8 cellular contexts compared by ENCODE assay signal in genomic region chr19:12052057-12052570, GRCh38. TPM values are rescaled to one million over a fixed set of nuclear protein-coding genes. Genes with fewer than 3 reads are reported as not detected.
DNase-seq lines count a peak whose midpoint lies in the region; ATAC-seq and TF ChIP-seq lines count a peak whose summit lies in the region.

No MANE protein-coding gene starts in this region.

- peak overlapping the region in 9 of 10 donors; percentile 36 to 76 (median 72) for H3K27ac ChIP-seq in heart right ventricle
- peak overlapping the region; percentile 78 for H3K27ac ChIP-seq in Panc1 (ENCODE audit: low read length)

- CTCF ChIA-PET in Panc1 (lab: Charles Lee) = interaction anchor here (0.6 to 1.4 kb wide), 3 partner anchors 13 to 254 kb away, joined by 4 to 12 read pairs (median 12); partner anchors contain the start of genes ZNF491 and ZNF844

- intact Hi-C loops in heart right ventricle (cut with DNase I) (loop anchor here in 3 of 10 donors (2.0 to 10.0 kb wide), 3 partner anchors 17 to 93 kb away; partner anchors contain the start of genes ZNF20 (in 1 of the 3), ZNF433 (in 1 of the 3) and ZNF763 (in 1 of the 3)), cardiac septum (cut with DNase I) (no loop called here), Panc1 (cut with micrococcal nuclease; ENCODE audit: unreplicated experiment) (no loop called here)

- H3K36me3 ChIP-seq in heart right ventricle (no peaks in the 10 kb centered on the region), Panc1 (ENCODE audit: control insufficient read depth, insufficient read depth, low read length) (no peaks in the 10 kb centered on the region)

- H3K4me1 Mint-ChIP-seq in progenitor cell of endocrine pancreas (ENCODE audit: low read depth) = peaks cover 7% of the 10 kb centered on the region

- DNase-seq in heart right ventricle = no peak
- no peak for DNase-seq in cardiac septum (ENCODE audit: low spot score)
- no peak for DNase-seq in Panc1 (ENCODE audit: low read depth, low spot score)
- DNase-seq in epithelial cell of proximal tubule (ENCODE audit: low read depth) = no peak
- no peak for DNase-seq in progenitor cell of endocrine pancreas (ENCODE audit: low spot score, unreplicated experiment)
- no peak for DNase-seq in nucleus accumbens (lab: John Stamatoyannopoulos, UW)
- DNase-seq in NCI-H226 = no peak
- DNase-seq in GM19240 (ENCODE audit: insufficient read length, low spot score) = no peak

- peak overlapping the region; percentile 71 for H3K4me3 Mint-ChIP-seq in progenitor cell of endocrine pancreas (ENCODE audit: low read depth)

- H3K27ac Mint-ChIP-seq in progenitor cell of endocrine pancreas = peak overlapping the region; percentile 84

- no peak for TF ChIP-seq CTCF in heart right ventricle (IDR thresholded peaks at IDR 0.05)
- TF ChIP-seq CTCF in Panc1 (IDR thresholded peaks at IDR 0.05) = no peak
- TF ChIP-seq CTCF in epithelial cell of proximal tubule (conservative IDR thresholded peaks at IDR 0.05; ENCODE audit: low read depth, low read length) = no peak
- no peak for TF ChIP-seq CTCF in progenitor cell of endocrine pancreas (IDR thresholded peaks at IDR 0.05; ENCODE audit: unreplicated experiment)

- in situ Hi-C loops in Panc1 (cut with HindIII; ENCODE audit: low pct_unique_long_range_greater_than_20kb, low sequenced_read_pairs) = no loop called here

- H3K27me3 ChIP-seq in heart right ventricle (peaks cover 0 to 4% (median 0%) of the 10 kb centered on the region in 7 donors), Panc1 (ENCODE audit: control insufficient read depth, insufficient read depth, low read length) (no peaks in the 10 kb centered on the region)

- 0 to 1% methylated on average over 21 of the region's 21 CpGs for WGBS in heart right ventricle, 2 donors

- peaks cover 17% of the 10 kb centered on the region for H3K36me3 Mint-ChIP-seq in progenitor cell of endocrine pancreas (ENCODE audit: insufficient read depth)

- peaks cover 8% of the 10 kb centered on the region for H3K9me3 Mint-ChIP-seq in progenitor cell of endocrine pancreas (ENCODE audit: low read depth)

- BruUV-seq in Panc1 (replicated peaks; lab: Mats Ljungman, UMichigan) = no TSS peak

- H3K4me1 ChIP-seq in heart right ventricle = peaks cover 0 to 17% (median 11%) of the 10 kb centered on the region in 9 donors
- H3K4me1 ChIP-seq in Panc1 (ENCODE audit: control insufficient read depth, insufficient read depth, low read length) = peaks cover 3% of the 10 kb centered on the region; the same call in 1 of the 2 replicates

- ATAC-seq in heart right ventricle (no peak), Panc1 (peak; percentile 18)

- peaks cover 12% of the 10 kb centered on the region for H3K27me3 Mint-ChIP-seq in progenitor cell of endocrine pancreas

- POLR2A ChIA-PET in Panc1 (lab: Charles Lee) = interaction anchor here (0.7 kb wide), 1 partner anchor 50 kb away, joined by 3 read pairs; no protein-coding TSS in a partner anchor

- H3K9me3 ChIP-seq in heart right ventricle (peaks cover 0 to 11% (median 0%) of the 10 kb centered on the region in 11 donors), Panc1 (ENCODE audit: control insufficient read depth, insufficient read depth, low read depth, low read length) (0 out of 2 replicates have a peak, but pooled peaks cover 4% of the 10 kb centered on the region)

- H3K4me3 ChIP-seq in heart right ventricle (peak overlapping the region; percentile 44 to 85 (median 68)), Panc1 (ENCODE audit: low read depth in 2 of 2, low read length in 2 of 2) (peak overlapping the region; percentile 70 to 83), epithelial cell of proximal tubule (ENCODE audit: low read depth, low read length) (peak overlapping the region; percentile 86)

RNA-seq across cellular contexts. Expression of gene ZNF878, which starts 0.6 kb away (rescaled TPM):
- total RNA-seq in heart right ventricle (under 1 TPM in 6 of 10 donors, not detected in 4; 0.21 to 0.48 (median 0.34) TPM), cardiac septum (not detected), Panc1 (2021; ENCODE audit: unreplicated experiment) (2.1 TPM), epithelial cell of proximal tubule (0.72 TPM in 1 of 2 replicates, not detected in the other), progenitor cell of endocrine pancreas (2.2 and 2.9 TPM in 2 replicates)
- polyA plus RNA-seq in heart right ventricle = under 1 TPM; 0.13 to 0.51 TPM
- polyA plus RNA-seq in Panc1 (2012; ENCODE audit: insufficient read length) = 0.34 TPM

RNA-seq across cellular contexts. Expression of gene ZNF844, which starts 12.4 kb away (rescaled TPM):
- total RNA-seq in heart right ventricle = 10 to 100 TPM; 11.4 to 22.5 (median 17.8) TPM
- polyA plus RNA-seq in heart right ventricle = 1 to 10 TPM; 2.3 to 6.1 TPM
- total RNA-seq in cardiac septum = 14.7 TPM
- 8.6 TPM for total RNA-seq in Panc1 (2021; ENCODE audit: unreplicated experiment)
- 2.2 TPM for polyA plus RNA-seq in Panc1 (2012; ENCODE audit: insufficient read length)
- 0.86 and 0.94 TPM in 2 replicates for total RNA-seq in epithelial cell of proximal tubule
- 12.7 and 13.4 TPM in 2 replicates for total RNA-seq in progenitor cell of endocrine pancreas

RNA-seq across cellular contexts. Expression of gene ZNF433, which starts 16.6 kb away (rescaled TPM):
- 1 to 10 TPM; 2.9 to 6.6 (median 4.1) TPM for total RNA-seq in heart right ventricle
- polyA plus RNA-seq in heart right ventricle = 1 to 10 TPM; 2.4 to 9.3 TPM
- total RNA-seq in cardiac septum = 4.3 TPM
- 4.7 TPM for total RNA-seq in Panc1 (2021; ENCODE audit: unreplicated experiment)
- 2.6 TPM for polyA plus RNA-seq in Panc1 (2012; ENCODE audit: insufficient read length)
- total RNA-seq in epithelial cell of proximal tubule = 1.3 and 1.4 TPM in 2 replicates
- 9.1 and 10.7 TPM in 2 replicates for total RNA-seq in progenitor cell of endocrine pancreas
